8 cellular contexts compared by ENCODE assay signal in the genomic region with DNA sequence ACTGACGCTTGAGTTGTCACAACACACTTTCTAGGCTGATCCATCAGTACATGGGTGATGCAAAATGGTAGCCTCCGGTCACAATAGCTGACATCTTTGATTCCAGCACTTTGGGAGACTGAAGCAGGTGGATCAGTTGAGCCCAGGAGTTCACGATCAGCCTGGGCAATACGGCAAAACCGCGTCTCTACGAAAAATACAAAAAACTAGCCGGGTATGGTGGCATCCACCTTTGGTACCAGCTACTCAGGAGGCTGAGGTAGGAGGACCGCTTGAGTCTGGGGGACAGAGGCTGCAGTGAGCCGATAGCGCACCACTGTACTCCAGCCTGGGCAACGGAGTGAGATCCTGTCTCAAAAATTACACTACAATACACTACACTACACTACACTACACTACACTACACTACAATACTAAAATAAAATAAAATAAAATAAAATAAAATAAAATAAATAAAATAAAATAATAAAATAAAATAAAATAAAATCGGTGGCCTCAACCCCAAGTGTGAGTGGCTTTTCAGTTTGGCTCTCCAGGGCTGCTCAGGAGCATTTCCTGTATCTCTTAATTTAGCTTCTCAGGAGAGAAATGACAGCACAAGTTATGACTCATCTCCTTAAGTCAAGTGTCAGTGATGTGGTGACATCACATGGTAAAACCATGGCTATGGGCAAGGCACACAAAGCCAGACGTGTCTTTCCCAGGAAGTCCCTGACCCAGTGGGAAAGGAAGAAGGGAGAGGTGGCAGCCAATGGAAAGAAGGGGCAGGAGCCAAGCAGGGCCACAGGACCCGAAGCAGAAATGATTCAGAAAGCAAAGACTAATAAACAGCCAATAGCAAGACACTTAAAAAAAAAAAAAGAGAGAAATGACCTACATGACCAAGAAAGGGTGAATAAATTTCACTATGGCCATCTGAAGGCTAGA.
DNase-seq lines count a peak whose midpoint lies in the region; ATAC-seq, FAIRE-seq and TF ChIP-seq lines count a peak whose summit lies in the region.

No MANE protein-coding gene starts in this region.

- H3K36me3 ChIP-seq in SJCRH30 (no peaks in the 10 kb centered on the region), spleen (no peaks in the 10 kb centered on the region)

- no peaks in the 10 kb centered on the region for H3K9me3 ChIP-seq in SJCRH30 (replicated peaks)
- H3K9me3 ChIP-seq in spleen = no peaks in the 10 kb centered on the region

- H3K27me3 ChIP-seq in SJCRH30 (no peaks in the 10 kb centered on the region), spleen (replicated peaks in 1 of 7) (peaks cover 0 to 14% (median 0%) of the 10 kb centered on the region in 7 donors)

- peak; percentile 44 for ATAC-seq in HG02588 (IDR thresholded peaks at IDR 0.05; ENCODE audit: unreplicated experiment)

- H3K27ac ChIP-seq in SJCRH30 = no peak overlapping the region
- no peak overlapping the region for H3K27ac ChIP-seq in spleen

- H3K4me1 ChIP-seq in SJCRH30 (no peaks in the 10 kb centered on the region), spleen (peaks cover 0 to 13% (median 10%) of the 10 kb centered on the region in 6 donors)

- H3K4me3 ChIP-seq in SJCRH30 (no peak overlapping the region), spleen (no peak overlapping the region)

- DNase-seq in NCI-H1417 (lab: John Stamatoyannopoulos, UW) (peak in 2 of 3 experiments; percentile 16 to 30), NCI-H1417 treated with DMSO at 0.1 percent for 48 hours (lab: John Stamatoyannopoulos, UW) (no peak), SJCRH30 (peak; percentile 11 to 25), fibroblast of peridontal ligament (ENCODE audit: extremely low read depth) (peak; percentile 8), spleen (no peak), GM12892 (ENCODE audit: insufficient read length) (no peak), GM19238 (ENCODE audit: insufficient read length, low spot score) (no peak)

- intact Hi-C loops in spleen (cut with DNase I; ENCODE audit: low total_unique reads) = no loop called here

- FAIRE-seq in GM12892 (lab: Jason Lieb, UNC) = no peak

- TF ChIP-seq POLR2A in spleen (IDR thresholded peaks at IDR 0.05) (no peak), GM12892 (IDR thresholded peaks at IDR 0.05; ENCODE audit: low read depth, low read length) (no peak)

- TF ChIP-seq CTCF in spleen (IDR thresholded peaks at IDR 0.05 in 8 of 11, conservative IDR thresholded peaks at IDR 0.05 in 3 of 11) = no peak

- 80 to 86% (median 83%) methylated on average over 15 of the region's 15 CpGs for WGBS in spleen, 5 donors

Comparison
In these comparisons a context has a peak if more than half of its experiments do, and no peak if none do; other contexts are left out.
1. DNase-seq: peak in NCI-H1417 (2 of 3), SJCRH30 (2 of 2) and fibroblast of peridontal ligament (single experiment); none in NCI-H1417 treated with DMSO at 0.1 percent for 48 hours (single experiment), spleen (single experiment), GM12892 (single experiment) and GM19238 (single experiment).